In genomic region chr12:111367661-111368221, GRCh38 we compare ENCODE assay signal across 1 cellular context.
TF ChIP-seq lines count a peak whose summit lies in the region.

No MANE protein-coding gene starts in this region.

TF ChIP-seq in HepG2, 621 proteins besides CTCF, POLR2A, EP300 and RAD21 (continued from another document and continues in another):
- TF ChIP-seq, protein P1, sequence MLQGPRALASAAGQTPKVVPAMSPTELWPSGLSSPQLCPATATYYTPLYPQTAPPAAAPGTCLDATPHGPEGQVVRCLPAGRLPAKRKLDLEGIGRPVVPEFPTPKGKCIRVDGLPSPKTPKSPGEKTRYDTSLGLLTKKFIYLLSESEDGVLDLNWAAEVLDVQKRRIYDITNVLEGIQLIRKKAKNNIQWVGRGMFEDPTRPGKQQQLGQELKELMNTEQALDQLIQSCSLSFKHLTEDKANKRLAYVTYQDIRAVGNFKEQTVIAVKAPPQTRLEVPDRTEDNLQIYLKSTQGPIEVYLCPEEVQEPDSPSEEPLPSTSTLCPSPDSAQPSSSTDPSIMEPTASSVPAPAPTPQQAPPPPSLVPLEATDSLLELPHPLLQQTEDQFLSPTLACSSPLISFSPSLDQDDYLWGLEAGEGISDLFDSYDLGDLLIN (CRISPR knock-in tag; IDR thresholded peaks at IDR 0.05; ENCODE audit: borderline replicate concordance): no peak
- TF ChIP-seq POGZ (CRISPR knock-in tag; IDR thresholded peaks at IDR 0.05): peak; percentile 87
- no peak for TF ChIP-seq ZNF142 (CRISPR knock-in tag; IDR thresholded peaks at IDR 0.05)
- TF ChIP-seq RFXAP (CRISPR knock-in tag; IDR thresholded peaks at IDR 0.05; ENCODE audit: borderline replicate concordance): peak; percentile 66; the same call in 1 of the 2 replicates
- TF ChIP-seq ZNF678 (CRISPR knock-in tag; IDR thresholded peaks at IDR 0.05): 0 out of 2 replicates have a peak, but pooled peaks have one; percentile 45
- TF ChIP-seq RBM22 (optimal IDR thresholded peaks at IDR 0.05; ENCODE audit: low read length): peak; percentile 94
- TF ChIP-seq ZNF674 (CRISPR knock-in tag; IDR thresholded peaks at IDR 0.05; ENCODE audit: low read depth): no peak
- TF ChIP-seq RARA (CRISPR knock-in tag; IDR thresholded peaks at IDR 0.05): peak; percentile 100
- TF ChIP-seq IKZF5 (CRISPR knock-in tag; IDR thresholded peaks at IDR 0.05): peak; percentile 85
- TF ChIP-seq, protein P2, sequence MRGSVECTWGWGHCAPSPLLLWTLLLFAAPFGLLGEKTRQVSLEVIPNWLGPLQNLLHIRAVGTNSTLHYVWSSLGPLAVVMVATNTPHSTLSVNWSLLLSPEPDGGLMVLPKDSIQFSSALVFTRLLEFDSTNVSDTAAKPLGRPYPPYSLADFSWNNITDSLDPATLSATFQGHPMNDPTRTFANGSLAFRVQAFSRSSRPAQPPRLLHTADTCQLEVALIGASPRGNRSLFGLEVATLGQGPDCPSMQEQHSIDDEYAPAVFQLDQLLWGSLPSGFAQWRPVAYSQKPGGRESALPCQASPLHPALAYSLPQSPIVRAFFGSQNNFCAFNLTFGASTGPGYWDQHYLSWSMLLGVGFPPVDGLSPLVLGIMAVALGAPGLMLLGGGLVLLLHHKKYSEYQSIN (CRISPR knock-in tag; IDR thresholded peaks at IDR 0.05; ENCODE audit: borderline replicate concordance): no peak
- TF ChIP-seq ZNF670 (CRISPR knock-in tag; IDR thresholded peaks at IDR 0.05; ENCODE audit: borderline replicate concordance): peak; percentile 80
- peak; percentile 92 for TF ChIP-seq NCOA2 (CRISPR knock-in tag; IDR thresholded peaks at IDR 0.05)
- TF ChIP-seq, protein P3, sequence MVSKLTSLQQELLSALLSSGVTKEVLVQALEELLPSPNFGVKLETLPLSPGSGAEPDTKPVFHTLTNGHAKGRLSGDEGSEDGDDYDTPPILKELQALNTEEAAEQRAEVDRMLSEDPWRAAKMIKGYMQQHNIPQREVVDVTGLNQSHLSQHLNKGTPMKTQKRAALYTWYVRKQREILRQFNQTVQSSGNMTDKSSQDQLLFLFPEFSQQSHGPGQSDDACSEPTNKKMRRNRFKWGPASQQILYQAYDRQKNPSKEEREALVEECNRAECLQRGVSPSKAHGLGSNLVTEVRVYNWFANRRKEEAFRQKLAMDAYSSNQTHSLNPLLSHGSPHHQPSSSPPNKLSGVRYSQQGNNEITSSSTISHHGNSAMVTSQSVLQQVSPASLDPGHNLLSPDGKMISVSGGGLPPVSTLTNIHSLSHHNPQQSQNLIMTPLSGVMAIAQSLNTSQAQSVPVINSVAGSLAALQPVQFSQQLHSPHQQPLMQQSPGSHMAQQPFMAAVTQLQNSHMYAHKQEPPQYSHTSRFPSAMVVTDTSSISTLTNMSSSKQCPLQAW (CRISPR knock-in tag; IDR thresholded peaks at IDR 0.05): peak; percentile 93
- TF ChIP-seq NR2C2 (CRISPR knock-in tag; IDR thresholded peaks at IDR 0.05; ENCODE audit: borderline replicate concordance): peak; percentile 86
- TF ChIP-seq PATZ1 (CRISPR knock-in tag; IDR thresholded peaks at IDR 0.05): peak; percentile 86
- TF ChIP-seq ZSCAN5A (CRISPR knock-in tag; IDR thresholded peaks at IDR 0.05; ENCODE audit: borderline replicate concordance): no peak
- no peak for TF ChIP-seq GMEB2 (CRISPR knock-in tag; IDR thresholded peaks at IDR 0.05; ENCODE audit: low read depth)
- peak; percentile 99 for TF ChIP-seq HDAC2 (CRISPR knock-in tag; IDR thresholded peaks at IDR 0.05)
- TF ChIP-seq ZNF747 (CRISPR knock-in tag; IDR thresholded peaks at IDR 0.05; ENCODE audit: borderline replicate concordance): 0 out of 2 replicates have a peak, but pooled peaks have one; percentile 73
- 0 out of 2 replicates have a peak, but pooled peaks have one; percentile 40 for TF ChIP-seq ZNF335 (CRISPR knock-in tag; IDR thresholded peaks at IDR 0.05)
- TF ChIP-seq, protein P4, sequence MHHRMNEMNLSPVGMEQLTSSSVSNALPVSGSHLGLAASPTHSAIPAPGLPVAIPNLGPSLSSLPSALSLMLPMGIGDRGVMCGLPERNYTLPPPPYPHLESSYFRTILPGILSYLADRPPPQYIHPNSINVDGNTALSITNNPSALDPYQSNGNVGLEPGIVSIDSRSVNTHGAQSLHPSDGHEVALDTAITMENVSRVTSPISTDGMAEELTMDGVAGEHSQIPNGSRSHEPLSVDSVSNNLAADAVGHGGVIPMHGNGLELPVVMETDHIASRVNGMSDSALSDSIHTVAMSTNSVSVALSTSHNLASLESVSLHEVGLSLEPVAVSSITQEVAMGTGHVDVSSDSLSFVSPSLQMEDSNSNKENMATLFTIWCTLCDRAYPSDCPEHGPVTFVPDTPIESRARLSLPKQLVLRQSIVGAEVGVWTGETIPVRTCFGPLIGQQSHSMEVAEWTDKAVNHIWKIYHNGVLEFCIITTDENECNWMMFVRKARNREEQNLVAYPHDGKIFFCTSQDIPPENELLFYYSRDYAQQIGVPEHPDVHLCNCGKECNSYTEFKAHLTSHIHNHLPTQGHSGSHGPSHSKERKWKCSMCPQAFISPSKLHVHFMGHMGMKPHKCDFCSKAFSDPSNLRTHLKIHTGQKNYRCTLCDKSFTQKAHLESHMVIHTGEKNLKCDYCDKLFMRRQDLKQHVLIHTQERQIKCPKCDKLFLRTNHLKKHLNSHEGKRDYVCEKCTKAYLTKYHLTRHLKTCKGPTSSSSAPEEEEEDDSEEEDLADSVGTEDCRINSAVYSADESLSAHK (CRISPR knock-in tag; IDR thresholded peaks at IDR 0.05; ENCODE audit: borderline replicate concordance): no peak
- peak; percentile 54; the same call in 1 of the 2 replicates for TF ChIP-seq SIN3A (IDR thresholded peaks at IDR 0.05; ENCODE audit: borderline replicate concordance, low read depth, low read length)
- TF ChIP-seq, protein P5, sequence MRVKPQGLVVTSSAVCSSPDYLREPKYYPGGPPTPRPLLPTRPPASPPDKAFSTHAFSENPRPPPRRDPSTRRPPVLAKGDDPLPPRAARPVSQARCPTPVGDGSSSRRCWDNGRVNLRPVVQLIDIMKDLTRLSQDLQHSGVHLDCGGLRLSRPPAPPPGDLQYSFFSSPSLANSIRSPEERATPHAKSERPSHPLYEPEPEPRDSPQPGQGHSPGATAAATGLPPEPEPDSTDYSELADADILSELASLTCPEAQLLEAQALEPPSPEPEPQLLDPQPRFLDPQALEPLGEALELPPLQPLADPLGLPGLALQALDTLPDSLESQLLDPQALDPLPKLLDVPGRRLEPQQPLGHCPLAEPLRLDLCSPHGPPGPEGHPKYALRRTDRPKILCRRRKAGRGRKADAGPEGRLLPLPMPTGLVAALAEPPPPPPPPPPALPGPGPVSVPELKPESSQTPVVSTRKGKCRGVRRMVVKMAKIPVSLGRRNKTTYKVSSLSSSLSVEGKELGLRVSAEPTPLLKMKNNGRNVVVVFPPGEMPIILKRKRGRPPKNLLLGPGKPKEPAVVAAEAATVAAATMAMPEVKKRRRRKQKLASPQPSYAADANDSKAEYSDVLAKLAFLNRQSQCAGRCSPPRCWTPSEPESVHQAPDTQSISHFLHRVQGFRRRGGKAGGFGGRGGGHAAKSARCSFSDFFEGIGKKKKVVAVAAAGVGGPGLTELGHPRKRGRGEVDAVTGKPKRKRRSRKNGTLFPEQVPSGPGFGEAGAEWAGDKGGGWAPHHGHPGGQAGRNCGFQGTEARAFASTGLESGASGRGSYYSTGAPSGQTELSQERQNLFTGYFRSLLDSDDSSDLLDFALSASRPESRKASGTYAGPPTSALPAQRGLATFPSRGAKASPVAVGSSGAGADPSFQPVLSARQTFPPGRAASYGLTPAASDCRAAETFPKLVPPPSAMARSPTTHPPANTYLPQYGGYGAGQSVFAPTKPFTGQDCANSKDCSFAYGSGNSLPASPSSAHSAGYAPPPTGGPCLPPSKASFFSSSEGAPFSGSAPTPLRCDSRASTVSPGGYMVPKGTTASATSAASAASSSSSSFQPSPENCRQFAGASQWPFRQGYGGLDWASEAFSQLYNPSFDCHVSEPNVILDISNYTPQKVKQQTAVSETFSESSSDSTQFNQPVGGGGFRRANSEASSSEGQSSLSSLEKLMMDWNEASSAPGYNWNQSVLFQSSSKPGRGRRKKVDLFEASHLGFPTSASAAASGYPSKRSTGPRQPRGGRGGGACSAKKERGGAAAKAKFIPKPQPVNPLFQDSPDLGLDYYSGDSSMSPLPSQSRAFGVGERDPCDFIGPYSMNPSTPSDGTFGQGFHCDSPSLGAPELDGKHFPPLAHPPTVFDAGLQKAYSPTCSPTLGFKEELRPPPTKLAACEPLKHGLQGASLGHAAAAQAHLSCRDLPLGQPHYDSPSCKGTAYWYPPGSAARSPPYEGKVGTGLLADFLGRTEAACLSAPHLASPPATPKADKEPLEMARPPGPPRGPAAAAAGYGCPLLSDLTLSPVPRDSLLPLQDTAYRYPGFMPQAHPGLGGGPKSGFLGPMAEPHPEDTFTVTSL (CRISPR knock-in tag; IDR thresholded peaks at IDR 0.05; ENCODE audit: borderline replicate concordance): peak; percentile 28; the same call in 1 of the 2 replicates
- peak; percentile 52; the same call in 1 of the 2 replicates for TF ChIP-seq FOXJ3 (CRISPR knock-in tag; IDR thresholded peaks at IDR 0.05; ENCODE audit: borderline replicate concordance)
- peak; percentile 33 for TF ChIP-seq CBX1 (IDR thresholded peaks at IDR 0.05; ENCODE audit: low read depth)
